10 cellular contexts compared by ENCODE assay signal in the genomic region with DNA sequence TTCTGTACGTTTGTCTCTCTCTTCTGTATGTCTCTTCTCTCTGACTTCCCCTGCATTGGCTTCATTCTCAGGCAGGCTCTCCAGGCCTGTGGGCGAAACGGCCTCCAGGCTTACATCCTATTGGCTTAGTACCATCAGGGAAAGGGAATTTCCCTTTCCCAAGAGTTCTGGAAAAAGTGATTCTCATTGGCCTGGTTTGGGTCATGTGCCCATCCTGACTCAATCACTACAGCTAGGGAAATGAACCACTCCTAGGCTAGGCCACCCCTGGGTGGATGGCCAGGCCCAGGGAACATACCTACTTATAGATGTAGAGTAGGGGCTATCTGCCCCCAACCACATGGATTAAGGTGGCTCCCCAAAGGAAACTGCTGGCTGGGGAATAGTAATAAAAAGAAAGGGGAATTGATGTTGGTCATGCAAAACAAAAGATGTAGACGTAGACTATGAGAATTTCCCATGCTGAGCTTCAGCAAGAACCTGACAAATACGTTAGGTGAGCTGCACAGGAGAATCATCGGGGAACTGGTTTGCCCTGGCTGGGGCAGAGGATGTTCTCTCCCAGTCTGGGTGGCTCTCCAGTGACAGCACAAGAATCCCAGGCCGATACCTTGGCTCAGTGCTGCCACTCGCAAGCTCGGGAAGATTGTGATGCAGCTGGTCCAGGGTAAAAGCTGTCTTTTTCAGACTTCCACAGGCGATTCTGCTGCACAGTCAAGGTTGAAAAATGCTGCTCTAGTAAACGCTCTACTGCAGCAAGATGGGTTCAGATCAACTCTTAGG. TPM values are rescaled to one million over a fixed set of nuclear protein-coding genes. Genes with fewer than 3 reads are reported as not detected.
A peak's percentile ranks its signal among the peaks of the same experiment; 100 is the strongest.
DNase-seq lines count a peak whose midpoint lies in the region; ATAC-seq and TF ChIP-seq lines count a peak whose summit lies in the region.
"Had no signal": no experiment of that assay in that cellular context is flagged by ENCODE, and none has a peak within 500 bp of the region (broad histone marks: within the 10 kb centered on the region; RNA-seq: fewer than 3 reads in every experiment).

No MANE protein-coding gene starts in this region.

- no peaks in the 10 kb centered on the region; the same call in 1 of the 2 replicates for H4K20me1 ChIP-seq in Karpas-422 (ENCODE audit: insufficient read depth, low read depth, low read length)

- peaks cover 12% of the 10 kb centered on the region for H3K4me1 Mint-ChIP-seq in endodermal cell

- TF ChIP-seq CTCF in endodermal cell (conservative IDR thresholded peaks at IDR 0.05) (no peak), omental fat pad (IDR thresholded peaks at IDR 0.05) (no peak)

- H3K36me3 ChIP-seq in endodermal cell (ENCODE audit: control insufficient read depth, insufficient read depth, low read length) (no peaks in the 10 kb centered on the region), Karpas-422 (ENCODE audit: insufficient read depth, low read length) (no peaks in the 10 kb centered on the region)
- H3K36me3 ChIP-seq: tibial artery had no signal

- no peaks in the 10 kb centered on the region for H3K9me3 Mint-ChIP-seq in endodermal cell

- no peak overlapping the region for H3K4me3 Mint-ChIP-seq in endodermal cell

- H3K79me2 ChIP-seq in Karpas-422 (ENCODE audit: low read length) = no peaks in the 10 kb centered on the region

- peaks cover 6% of the 10 kb centered on the region for H3K4me1 ChIP-seq in endodermal cell (ENCODE audit: control insufficient read depth, insufficient read depth, low read length)
- H3K4me1 ChIP-seq in Karpas-422 (ENCODE audit: low read length) = peaks cover 21% of the 10 kb centered on the region

- H2AFZ ChIP-seq in Karpas-422 (ENCODE audit: low read length) = no peak overlapping the region

- DNase-seq in EH (ENCODE audit: low read depth) (peak; percentile 84), RKO (ENCODE audit: low spot score) (peak; percentile 70), endodermal cell (peak; percentile 51), omental fat pad (ENCODE audit: low spot score) (peak; percentile 38), cerebellar cortex (ENCODE audit: low spot score) (no peak), Karpas-422 (no peak)
- no peak for DNase-seq in activated CD8-positive, alpha-beta memory T cell treated with anti-CD3 and anti-CD28 coated beads, Interleukin-2, amount 50 U/mL, for 4 hours
- DNase-seq: head of caudate nucleus, tibial artery had no signal

- WGBS in endodermal cell (ENCODE audit: insufficient coverage in 1 of 2, insufficient read length in 1 of 2), 2 experiments = 89 to 94% methylated on average over 11 of the region's 11 CpGs

- no peaks in the 10 kb centered on the region for H3K9me3 ChIP-seq in endodermal cell (ENCODE audit: control insufficient read depth, low read length)
- H3K9me3 ChIP-seq in Karpas-422 (ENCODE audit: low read length) = no peaks in the 10 kb centered on the region
- H3K9me3 ChIP-seq: tibial artery had no signal

- ATAC-seq in omental fat pad (ENCODE audit: low FRiP score) (peak; percentile 5), HG02885 (IDR thresholded peaks at IDR 0.05; ENCODE audit: poor library complexity, unreplicated experiment) (no peak)

- H3K9me2 ChIP-seq in Karpas-422 (replicated peaks; ENCODE audit: insufficient read depth, low read length) = no peaks in the 10 kb centered on the region

- H3K27ac ChIP-seq in endodermal cell (ENCODE audit: low read depth, low read length) (no peak overlapping the region), Karpas-422 (ENCODE audit: low read length) (no peak overlapping the region)

- no peak overlapping the region for H3K4me2 ChIP-seq in Karpas-422 (ENCODE audit: low read depth, low read length, poor library complexity, severe bottlenecking)

- no peaks in the 10 kb centered on the region for H3K36me3 Mint-ChIP-seq in endodermal cell (ENCODE audit: low read depth)

- H3K4me3 ChIP-seq in endodermal cell (ENCODE audit: low read length) (no peak overlapping the region), Karpas-422 (ENCODE audit: low read length) (no peak overlapping the region)
- H3K4me3 ChIP-seq: tibial artery had no signal

- H3K27me3 ChIP-seq in endodermal cell (ENCODE audit: control insufficient read depth, insufficient read depth, low read length, poor library complexity, severe bottlenecking) (peaks cover 10% of the 10 kb centered on the region), Karpas-422 (ENCODE audit: low read length) (peaks cover 4% of the 10 kb centered on the region; the same call in 1 of the 2 replicates)
- H3K27me3 ChIP-seq: tibial artery had no signal

- H3K27ac Mint-ChIP-seq in endodermal cell = no peak overlapping the region

- H3K27me3 Mint-ChIP-seq in endodermal cell (ENCODE audit: insufficient read depth) = peaks cover 7% of the 10 kb centered on the region

- no peak overlapping the region for H3K9ac ChIP-seq in endodermal cell (ENCODE audit: extremely low read depth, low read length, poor library complexity, severe bottlenecking)
- no peak overlapping the region for H3K9ac ChIP-seq in Karpas-422 (ENCODE audit: low read length)

RNA-seq across cellular contexts. Expression of a gene that starts 3.7 kb away (rescaled TPM):
- total RNA-seq in endodermal cell (10 to 100 TPM in 1 of 2 donors, 1 to 10 TPM in 1; 9.9 to 14.2 TPM), omental fat pad (100 to 1,000 TPM in 3 of 4 donors, 10 to 100 TPM in 1; 95.1 to 280 (median 157) TPM)
- polyA plus RNA-seq in endodermal cell (2013, experiment 1 of 2) = 10.7 TPM
- polyA plus RNA-seq in endodermal cell (2013, experiment 2 of 2) = 13.1 TPM
- total RNA-seq in Karpas-422 (2014; rRNA removed; shearing (Covaris generic); ENCODE audit: low replicate concordance) = 0.61 and 1.7 TPM in 2 replicates

RNA-seq across cellular contexts. Expression of a gene that starts 22.7 kb away (rescaled TPM):
- 10 to 100 TPM; 17.7 to 26.9 TPM for total RNA-seq in endodermal cell
- polyA plus RNA-seq in endodermal cell (2013, experiment 1 of 2) = 46.3 TPM
- 43.3 TPM for polyA plus RNA-seq in endodermal cell (2013, experiment 2 of 2)
- total RNA-seq in omental fat pad = 1 to 10 TPM in 3 of 4 donors, under 1 TPM in 1; 0.84 to 7.0 (median 2.0) TPM
- 1.8 and 3.1 TPM in 2 replicates for total RNA-seq in Karpas-422 (2014; rRNA removed; shearing (Covaris generic); ENCODE audit: low replicate concordance)

Comparison
In these comparisons a context has a peak if more than half of its experiments do, and no peak if none do; other contexts are left out.
1. DNase-seq: peak in EH (single experiment), RKO (single experiment), endodermal cell (single experiment) and omental fat pad (single experiment); none in cerebellar cortex (single experiment), activated CD8-positive, alpha-beta memory T cell treated with anti-CD3 and anti-CD28 coated beads, Interleukin-2, amount 50 U/mL, for 4 hours (single experiment) and Karpas-422 (single experiment).
2. RNA of a gene that starts 3.7 kb away (total RNA-seq): 95.1 to 280 TPM in omental fat pad; 9.9 to 14.2 TPM in endodermal cell and 0.61 to 1.7 TPM in Karpas-422; every median in the first group is over 4 times any median in the second.